ENCODE assay signal across 8 cellular contexts in genomic region chr6:43021270-43022047, GRCh38. TPM values are rescaled to one million over a fixed set of nuclear protein-coding genes. Genes with fewer than 3 reads are reported as not detected.
DNase-seq lines count a peak whose midpoint lies in the region; ATAC-seq, FAIRE-seq and TF ChIP-seq lines count a peak whose summit lies in the region.

A gene with protein sequence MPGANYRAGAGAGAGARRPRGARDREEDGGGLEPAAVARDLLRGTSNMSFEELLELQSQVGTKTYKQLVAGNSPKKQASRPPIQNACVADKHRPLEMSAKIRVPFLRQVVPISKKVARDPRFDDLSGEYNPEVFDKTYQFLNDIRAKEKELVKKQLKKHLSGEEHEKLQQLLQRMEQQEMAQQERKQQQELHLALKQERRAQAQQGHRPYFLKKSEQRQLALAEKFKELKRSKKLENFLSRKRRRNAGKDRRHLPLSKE (plus strand): TSS chr6:43021623. CDS start chr6:43021655, 32 bp downstream.

- peaks cover 31% of the 10 kb centered on the region for H4K20me1 ChIP-seq in osteoblast (ENCODE audit: insufficient read depth, low read length)

- H3K4me2 ChIP-seq in osteoblast (ENCODE audit: insufficient read depth, low read length) = peak within 1 kb of the TSS; percentile 91

- no peaks in the 10 kb centered on the region for H3K27me3 ChIP-seq in osteoblast (ENCODE audit: insufficient read depth, low read length)

- H3K4me1 ChIP-seq in osteoblast (ENCODE audit: insufficient read depth, low read length) = peaks cover 21% of the 10 kb centered on the region

- peak; percentile 76 for ATAC-seq in GM21619 (IDR thresholded peaks at IDR 0.05; ENCODE audit: unreplicated experiment)
- peak; percentile 87 to 93 for ATAC-seq in activated naive CD4-positive, alpha-beta T cell treated with anti-CD3 and anti-CD28 coated beads, Interleukin-2, amount 50 U/mL, for 72 hours

- FAIRE-seq in D721Med (lab: Jason Lieb, UNC) = no peak

- H3K27ac ChIP-seq in osteoblast (ENCODE audit: low read depth, low read length) = peak within 1 kb of the TSS; percentile 71
- peak within 1 kb of the TSS; percentile 31 for H3K27ac ChIP-seq in temporal lobe (ENCODE audit: low read depth, low read length)

- H3K27ac Mint-ChIP-seq in activated naive CD4-positive, alpha-beta T cell treated with anti-CD3 and anti-CD28 coated beads, Interleukin-2, amount 50 U/mL, for 72 hours = peak within 1 kb of the TSS; percentile 86 to 95

- no peaks in the 10 kb centered on the region for H3K9me3 Mint-ChIP-seq in activated naive CD4-positive, alpha-beta T cell treated with anti-CD3 and anti-CD28 coated beads, Interleukin-2, amount 50 U/mL, for 72 hours

- H3K9me3 ChIP-seq in osteoblast (ENCODE audit: low read depth, low read length) = no peaks in the 10 kb centered on the region

- peaks cover 64% of the 10 kb centered on the region for H3K36me3 ChIP-seq in osteoblast (ENCODE audit: insufficient read depth, low read length)

- DNase-seq in D721Med (ENCODE audit: insufficient read length, low spot score) (peak; percentile 79), LoVo (ENCODE audit: low spot score) (peak; percentile 79), SKM-1 (lab: John Stamatoyannopoulos, UW; ENCODE audit: unreplicated experiment) (peak; percentile 24), glomerular visceral epithelial cell (ENCODE audit: extremely low spot score) (peak; percentile 75), osteoblast (ENCODE audit: insufficient read length, low spot score, missing footprints) (peak; percentile 98)
- DNase-seq in activated naive CD4-positive, alpha-beta T cell treated with anti-CD3 and anti-CD28 coated beads, Interleukin-2, amount 50 U/mL, for 72 hours (ENCODE audit: low spot score in 2 of 2) = peak; percentile 71 to 79

- H3K36me3 Mint-ChIP-seq in activated naive CD4-positive, alpha-beta T cell treated with anti-CD3 and anti-CD28 coated beads, Interleukin-2, amount 50 U/mL, for 72 hours = peaks cover 12 to 13% of the 10 kb centered on the region in 2 donors

- no peak for TF ChIP-seq CTCF in D721Med (IDR thresholded peaks at IDR 0.05; ENCODE audit: insufficient read depth, missing control alignments)
- no peak for TF ChIP-seq CTCF in osteoblast (IDR thresholded peaks at IDR 0.05; ENCODE audit: extremely low read depth, low read depth, low read length)

- H3K4me3 ChIP-seq in osteoblast (ENCODE audit: insufficient read depth, low read length) = peak within 1 kb of the TSS; percentile 97

- peaks cover 72% of the 10 kb centered on the region for H3K79me2 ChIP-seq in osteoblast (ENCODE audit: insufficient read depth, low read length)

- peak within 1 kb of the TSS; percentile 93 for H2AFZ ChIP-seq in osteoblast (ENCODE audit: low read length)

RNA-seq across cellular contexts. Expression of the gene that starts here (rescaled TPM):
- total RNA-seq in activated naive CD4-positive, alpha-beta T cell treated with anti-CD3 and anti-CD28 coated beads, Interleukin-2, amount 50 U/mL, for 72 hours = 10 to 100 TPM; 45.6 to 46.9 TPM
- total RNA-seq in osteoblast (84.0 and 90.2 TPM in 2 replicates), temporal lobe (35.9 TPM)

Comparison
In these comparisons a context has a peak if more than half of its experiments do, and no peak if none do; other contexts are left out.
1. Peak in every context shown above with its lines: DNase-seq, ATAC-seq, H3K4me3 ChIP-seq and H3K27ac ChIP-seq.
2. DNase-seq: peak in every context shown above with its lines; median percentile 98 in osteoblast; 79 in D721Med; 79 in LoVo; 75 in activated naive CD4-positive, alpha-beta T cell treated with anti-CD3 and anti-CD28 coated beads, Interleukin-2, amount 50 U/mL, for 72 hours; 75 in glomerular visceral epithelial cell; 24 in SKM-1.